ENCODE assay signal across 18 cellular contexts in genomic region chr1:162373541-162374375, GRCh38. TPM values are rescaled to one million over a fixed set of nuclear protein-coding genes. Genes with fewer than 3 reads are reported as not detected.
DNase-seq lines count a peak whose midpoint lies in the region; ATAC-seq and TF ChIP-seq lines count a peak whose summit lies in the region.
"Had no signal": no experiment of that assay in that cellular context is flagged by ENCODE, and none has a peak within 500 bp of the region (broad histone marks: within the 10 kb centered on the region; RNA-seq: fewer than 3 reads in every experiment).

No MANE protein-coding gene starts in this region.

- POLR2A ChIA-PET in RWPE1 (lab: Yijun Ruan, JAX; ENCODE audit: low non-redundant PET): no interaction called here

- no peak overlapping the region for H3K4me3 Mint-ChIP-seq in stimulated activated naive B cell treated with anti-CD40 and anti-IgM and Interleukin-4, amounts not matched to agents 10 μg/mL and 1 μg/mL and 100 μg/mL, for 72 hours
- no peak overlapping the region for H3K4me3 Mint-ChIP-seq in activated T-cell treated with anti-CD3 and anti-CD28 coated beads, Interleukin-2, amount 50 U/mL, for 4 hours
- H3K4me3 Mint-ChIP-seq: effector memory CD8-positive, alpha-beta T cell had no signal

- no peaks in the 10 kb centered on the region for H3K9me3 Mint-ChIP-seq in stimulated activated naive B cell treated with anti-CD40 and anti-IgM and Interleukin-4, amounts not matched to agents 10 μg/mL and 1 μg/mL and 100 μg/mL, for 72 hours
- no peaks in the 10 kb centered on the region for H3K9me3 Mint-ChIP-seq in activated T-cell treated with anti-CD3 and anti-CD28 coated beads, Interleukin-2, amount 50 U/mL, for 4 hours
- H3K9me3 Mint-ChIP-seq: effector memory CD8-positive, alpha-beta T cell had no signal

- H3K27ac ChIP-seq in RWPE1 (peak overlapping the region; percentile 75), testis (no peak overlapping the region)
- H3K27ac ChIP-seq: 22Rv1, neutrophil, spleen, tibial artery had no signal

- no peaks in the 10 kb centered on the region for H3K4me1 ChIP-seq in testis
- H3K4me1 ChIP-seq: adrenal gland, spleen, tibial artery had no signal

- no peaks in the 10 kb centered on the region for H3K27me3 Mint-ChIP-seq in stimulated activated naive B cell treated with anti-CD40 and anti-IgM and Interleukin-4, amounts not matched to agents 10 μg/mL and 1 μg/mL and 100 μg/mL, for 72 hours
- H3K27me3 Mint-ChIP-seq in activated T-cell treated with anti-CD3 and anti-CD28 coated beads, Interleukin-2, amount 50 U/mL, for 4 hours (ENCODE audit: low read depth): no peaks in the 10 kb centered on the region

- H3K27me3 ChIP-seq in testis: no peaks in the 10 kb centered on the region
- H3K27me3 ChIP-seq: adrenal gland, neutrophil, spleen, tibial artery had no signal

- H3K27ac Mint-ChIP-seq in stimulated activated naive B cell treated with anti-CD40 and anti-IgM and Interleukin-4, amounts not matched to agents 10 μg/mL and 1 μg/mL and 100 μg/mL, for 72 hours: peak overlapping the region; percentile 37
- H3K27ac Mint-ChIP-seq: effector memory CD8-positive, alpha-beta T cell had no signal

- CTCF ChIA-PET in RWPE1 (lab: Yijun Ruan, JAX): no interaction called here

- H3K4me1 Mint-ChIP-seq in stimulated activated naive B cell treated with anti-CD40 and anti-IgM and Interleukin-4, amounts not matched to agents 10 μg/mL and 1 μg/mL and 100 μg/mL, for 72 hours: no peaks in the 10 kb centered on the region
- H3K4me1 Mint-ChIP-seq in activated T-cell treated with anti-CD3 and anti-CD28 coated beads, Interleukin-2, amount 50 U/mL, for 4 hours (ENCODE audit: low read depth): no peaks in the 10 kb centered on the region

- no peaks in the 10 kb centered on the region for H3K9me3 ChIP-seq in testis
- H3K9me3 ChIP-seq: adrenal gland, neutrophil, spleen, tibial artery had no signal

- ATAC-seq in stimulated activated naive B cell treated with anti-CD40 and anti-IgM and Interleukin-4, amounts not matched to agents 10 μg/mL and 1 μg/mL and 100 μg/mL, for 72 hours (replicated peaks): no peak
- no peak for ATAC-seq in activated T-cell treated with anti-CD3 and anti-CD28 coated beads, Interleukin-2, amount 50 U/mL, for 4 hours
- ATAC-seq: effector memory CD8-positive, alpha-beta T cell had no signal

- no peaks in the 10 kb centered on the region for H3K36me3 ChIP-seq in testis (ENCODE audit: low read depth, missing control alignments)
- H3K36me3 ChIP-seq: adrenal gland, tibial artery had no signal

- TF ChIP-seq CTCF in RWPE1 (conservative IDR thresholded peaks at IDR 0.05; ENCODE audit: low read depth) (no peak), fibroblast of villous mesenchyme (IDR thresholded peaks at IDR 0.05; ENCODE audit: insufficient read depth, low read depth, low read length) (no peak), testis (IDR thresholded peaks at IDR 0.05) (no peak)

- H3K4me3 ChIP-seq in fibroblast of villous mesenchyme (ENCODE audit: low read depth, low read length): no peak overlapping the region
- H3K4me3 ChIP-seq in testis: no peak overlapping the region
- H3K4me3 ChIP-seq: adrenal gland, spleen, tibial artery had no signal

- no peak for TF ChIP-seq POLR2A in testis (IDR thresholded peaks at IDR 0.05)

- peak; percentile 30 for DNase-seq in DMS 273 (lab: John Stamatoyannopoulos, UW; ENCODE audit: unreplicated experiment)
- DNase-seq in DMS 273 treated with DMSO at 0.1 percent for 48 hours (lab: John Stamatoyannopoulos, UW): no peak
- DNase-seq in RWPE1 (ENCODE audit: low spot score): peak; percentile 55
- DNase-seq in fibroblast of villous mesenchyme (ENCODE audit: low read depth): peak; percentile 45
- no peak for DNase-seq in stimulated activated naive B cell treated with anti-CD40 and anti-IgM and Interleukin-4, amounts not matched to agents 10 μg/mL and 1 μg/mL and 100 μg/mL, for 72 hours
- no peak for DNase-seq in activated T-cell treated with anti-CD3 and anti-CD28 coated beads, Interleukin-2, amount 50 U/mL, for 4 hours
- DNase-seq in testis: no peak
- no peak for DNase-seq in GDM1 (lab: John Stamatoyannopoulos, UW)
- DNase-seq: activated T-cell treated with anti-CD3 and anti-CD28 coated beads for 4 hours; effector memory CD8-positive, alpha-beta T cell; NCI-H1436 treated with DMSO at 0.1 percent for 48 hours; spleen had no signal

- no peaks in the 10 kb centered on the region for H3K36me3 Mint-ChIP-seq in stimulated activated naive B cell treated with anti-CD40 and anti-IgM and Interleukin-4, amounts not matched to agents 10 μg/mL and 1 μg/mL and 100 μg/mL, for 72 hours
- no peaks in the 10 kb centered on the region for H3K36me3 Mint-ChIP-seq in activated T-cell treated with anti-CD3 and anti-CD28 coated beads, Interleukin-2, amount 50 U/mL, for 4 hours (ENCODE audit: insufficient read depth)

- intact Hi-C loops in testis (cut with DNase I; ENCODE audit: low total_unique reads): no loop called here

- WGBS in testis, 2 donors: 88 to 96% methylated on average over 5 to 10 of the region's 10 CpGs

RNA-seq across cellular contexts. Expression of gene SPATA46, which starts 2.9 kb away (rescaled TPM):
- not detected in 2 replicates for total RNA-seq in fibroblast of villous mesenchyme
- not detected for total RNA-seq in activated T-cell treated with anti-CD3 and anti-CD28 coated beads, Interleukin-2, amount 50 U/mL, for 4 hours
- total RNA-seq in testis: 10 to 100 TPM; 12.7 to 20.0 TPM
- 72.9 TPM for polyA plus RNA-seq in testis (ENCODE audit: insufficient read depth, low read depth, low replicate concordance)
- total RNA-seq: adrenal gland, glomerular endothelial cell, spleen had no signal
- polyA plus RNA-seq: adrenal gland, spleen had no signal

RNA-seq across cellular contexts. Expression of gene C1orf226, which starts 7.8 kb away (rescaled TPM):
- under 0.01 and 0.86 TPM in 2 replicates for total RNA-seq in fibroblast of villous mesenchyme
- total RNA-seq in activated T-cell treated with anti-CD3 and anti-CD28 coated beads, Interleukin-2, amount 50 U/mL, for 4 hours: under 1 TPM in 2 of 3 donors, not detected in 1; 0.10 to 0.11 TPM
- total RNA-seq in testis: 1 to 10 TPM; 4.2 to 7.5 TPM
- 6.5 TPM for polyA plus RNA-seq in testis (ENCODE audit: insufficient read depth, low read depth, low replicate concordance)

RNA-seq across cellular contexts. Expression of gene SH2D1B, which starts 38.2 kb away (rescaled TPM):
- not detected in 2 replicates for total RNA-seq in fibroblast of villous mesenchyme
- under 1 TPM in 1 of 3 donors, not detected in 2; 0.11 TPM for total RNA-seq in activated T-cell treated with anti-CD3 and anti-CD28 coated beads, Interleukin-2, amount 50 U/mL, for 4 hours
- 1 to 10 TPM in 1 of 2 donors, under 1 TPM in 1; 0.62 to 1.3 TPM for total RNA-seq in testis
- 0.59 TPM for polyA plus RNA-seq in testis (ENCODE audit: insufficient read depth, low read depth, low replicate concordance)
- total RNA-seq: glomerular endothelial cell, SK-MEL-5 had no signal

Comparison
In these comparisons a context has a peak if more than half of its experiments do, and no peak if none do; other contexts are left out.
1. DNase-seq: peak in DMS 273 (single experiment), RWPE1 (single experiment) and fibroblast of villous mesenchyme (single experiment); none in DMS 273 treated with DMSO at 0.1 percent for 48 hours (single experiment), stimulated activated naive B cell treated with anti-CD40 and anti-IgM and Interleukin-4, amounts not matched to agents 10 μg/mL and 1 μg/mL and 100 μg/mL, for 72 hours (single experiment), activated T-cell treated with anti-CD3 and anti-CD28 coated beads, Interleukin-2, amount 50 U/mL, for 4 hours (single experiment), testis (single experiment) and GDM1 (single experiment).
2. RNA of gene SPATA46, which starts 2.9 kb away (total RNA-seq): 12.7 to 20.0 TPM in testis; not detected in fibroblast of villous mesenchyme and not detected in activated T-cell treated with anti-CD3 and anti-CD28 coated beads, Interleukin-2, amount 50 U/mL, for 4 hours; every median in the first group is over 10 times any median in the second.